ENCODE assay signal across 12 cellular contexts in the genomic region with DNA sequence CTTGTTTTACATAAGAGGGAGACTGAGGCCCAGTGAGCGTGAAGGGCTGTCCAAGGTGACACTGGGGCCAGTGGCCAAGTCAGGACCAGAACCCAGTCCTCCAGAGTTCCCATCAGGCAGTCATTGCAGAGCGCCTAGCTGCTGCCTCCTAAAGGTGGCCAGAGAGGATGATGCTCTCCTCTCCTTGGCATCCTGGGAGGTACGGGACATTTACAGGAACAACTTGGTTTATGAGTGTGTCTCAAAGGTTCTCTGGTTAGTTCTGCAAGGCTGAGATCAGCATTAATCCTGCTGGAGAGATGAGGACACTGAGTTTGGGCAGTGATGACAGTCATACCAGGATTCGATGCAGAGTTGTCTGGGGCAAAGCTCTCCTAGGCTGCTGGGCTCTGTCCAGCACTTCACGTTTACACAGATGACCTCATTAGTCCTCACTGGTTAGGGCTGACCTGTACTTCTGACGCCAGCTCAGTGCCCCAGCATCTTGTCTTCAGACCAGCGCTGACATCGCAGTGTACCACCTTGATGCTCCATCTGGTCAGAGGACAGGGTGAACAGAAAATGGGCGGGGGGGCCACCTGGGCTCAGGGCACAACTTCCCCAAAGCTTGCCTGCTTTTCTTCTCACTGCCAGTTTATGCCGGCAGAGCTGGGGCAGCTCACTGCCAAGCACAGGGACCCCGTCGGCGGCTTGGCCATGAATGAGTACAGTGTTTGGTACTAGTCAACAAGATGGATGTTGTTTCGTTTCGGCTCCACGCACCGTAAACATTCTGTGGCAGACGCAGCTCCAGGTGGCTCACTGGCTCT.
DNase-seq lines count a peak whose midpoint lies in the region; ATAC-seq and TF ChIP-seq lines count a peak whose summit lies in the region.
"Had no signal": no experiment of that assay in that cellular context is flagged by ENCODE, and none has a peak within 500 bp of the region (broad histone marks: within the 10 kb centered on the region; RNA-seq: fewer than 3 reads in every experiment).

No MANE protein-coding gene starts in this region.

- no peaks in the 10 kb centered on the region for H3K27me3 Mint-ChIP-seq in activated T-cell treated with anti-CD3 and anti-CD28 coated beads, Interleukin-2, amount 50 U/mL, for 24 hours
- H3K27me3 Mint-ChIP-seq in activated T-cell treated with anti-CD3 and anti-CD28 coated beads, Interleukin-2, amount 50 U/mL, for 72 hours (ENCODE audit: low read depth) = no peaks in the 10 kb centered on the region

- H3K9me3 Mint-ChIP-seq in activated T-cell treated with anti-CD3 and anti-CD28 coated beads, Interleukin-2, amount 50 U/mL, for 24 hours = no peaks in the 10 kb centered on the region
- no peaks in the 10 kb centered on the region for H3K9me3 Mint-ChIP-seq in activated T-cell treated with anti-CD3 and anti-CD28 coated beads, Interleukin-2, amount 50 U/mL, for 72 hours
- H3K9me3 Mint-ChIP-seq: activated CD4-positive, alpha-beta T cell treated with anti-CD3 and anti-CD28 coated beads, Interleukin-2, amount 10 ng/mL, durations not matched to agents 7 days and 5 days; memory B cell had no signal

- in situ Hi-C loops in astrocyte of the spinal cord (cut with HindIII; ENCODE audit: low sequenced_read_pairs) = no loop called here

- no peak overlapping the region for H3K4me3 Mint-ChIP-seq in activated T-cell treated with anti-CD3 and anti-CD28 coated beads, Interleukin-2, amount 50 U/mL, for 24 hours
- H3K4me3 Mint-ChIP-seq in activated T-cell treated with anti-CD3 and anti-CD28 coated beads, Interleukin-2, amount 50 U/mL, for 72 hours = no peak overlapping the region
- H3K4me3 Mint-ChIP-seq: activated CD4-positive, alpha-beta T cell treated with anti-CD3 and anti-CD28 coated beads, Interleukin-2, amount 10 ng/mL, durations not matched to agents 7 days and 5 days; memory B cell had no signal

- H3K27ac Mint-ChIP-seq in activated T-cell treated with anti-CD3 and anti-CD28 coated beads, Interleukin-2, amount 50 U/mL, for 24 hours = no peak overlapping the region
- no peak overlapping the region for H3K27ac Mint-ChIP-seq in activated T-cell treated with anti-CD3 and anti-CD28 coated beads, Interleukin-2, amount 50 U/mL, for 72 hours
- H3K27ac Mint-ChIP-seq: activated CD4-positive, alpha-beta T cell treated with anti-CD3 and anti-CD28 coated beads, Interleukin-2, amount 10 ng/mL, durations not matched to agents 7 days and 5 days; memory B cell had no signal

- ATAC-seq in activated T-cell treated with anti-CD3 and anti-CD28 coated beads, Interleukin-2, amount 50 U/mL, for 72 hours (replicated peaks in 1 of 2) = no peak
- peak; percentile 58 for ATAC-seq in left lobe of liver
- ATAC-seq: body of pancreas had no signal

- TF ChIP-seq CTCF in astrocyte of the spinal cord (IDR thresholded peaks at IDR 0.05; ENCODE audit: low read depth, low read length) = no peak

- 51% methylated on average over 18 of the region's 18 CpGs for WGBS in urinary bladder

- no peaks in the 10 kb centered on the region for H3K4me1 ChIP-seq in urinary bladder (ENCODE audit: insufficient read depth)
- H3K4me1 ChIP-seq: body of pancreas had no signal

- H3K4me3 ChIP-seq in astrocyte of the spinal cord (ENCODE audit: low read depth, low read length) (no peak overlapping the region), urinary bladder (ENCODE audit: low read depth, low read length) (no peak overlapping the region)
- H3K4me3 ChIP-seq: body of pancreas had no signal

- H3K27ac ChIP-seq in urinary bladder (ENCODE audit: low read depth) = peak overlapping the region; percentile 33
- H3K27ac ChIP-seq: body of pancreas had no signal

- H3K4me1 Mint-ChIP-seq in activated T-cell treated with anti-CD3 and anti-CD28 coated beads, Interleukin-2, amount 50 U/mL, for 24 hours (ENCODE audit: low read depth) = no peaks in the 10 kb centered on the region
- no peaks in the 10 kb centered on the region for H3K4me1 Mint-ChIP-seq in activated T-cell treated with anti-CD3 and anti-CD28 coated beads, Interleukin-2, amount 50 U/mL, for 72 hours (ENCODE audit: low read depth)
- H3K4me1 Mint-ChIP-seq: activated CD4-positive, alpha-beta T cell treated with anti-CD3 and anti-CD28 coated beads, Interleukin-2, amount 10 ng/mL, durations not matched to agents 7 days and 5 days; memory B cell had no signal

- H3K36me3 ChIP-seq in urinary bladder (ENCODE audit: insufficient read depth) = no peaks in the 10 kb centered on the region

- peak; percentile 12 for DNase-seq in activated T-cell treated with anti-CD3 and anti-CD28 coated beads, Interleukin-2, amount 50 U/mL, for 24 hours
- DNase-seq in activated T-cell treated with anti-CD3 and anti-CD28 coated beads, Interleukin-2, amount 50 U/mL, for 72 hours = no peak
- DNase-seq in astrocyte of the spinal cord (ENCODE audit: low read depth, low spot score) (peak; percentile 18), left lobe of liver (ENCODE audit: low spot score) (peak; percentile 42), ureter (ENCODE audit: low spot score) (no peak), OCI-M2 (lab: John Stamatoyannopoulos, UW; ENCODE audit: unreplicated experiment) (no peak)
- DNase-seq in activated naive CD4-positive, alpha-beta T cell treated with anti-CD3 and anti-CD28 coated beads, Interleukin-2, amount 50 U/mL, for 16 hours = no peak
- DNase-seq: activated CD4-positive, alpha-beta T cell treated with anti-CD3 and anti-CD28 coated beads, Interleukin-2, amount 10 ng/mL, durations not matched to agents 7 days and 5 days; SIG-M5 had no signal

- H3K36me3 Mint-ChIP-seq in activated T-cell treated with anti-CD3 and anti-CD28 coated beads, Interleukin-2, amount 50 U/mL, for 24 hours (ENCODE audit: low read depth) = no peaks in the 10 kb centered on the region
- no peaks in the 10 kb centered on the region for H3K36me3 Mint-ChIP-seq in activated T-cell treated with anti-CD3 and anti-CD28 coated beads, Interleukin-2, amount 50 U/mL, for 72 hours (ENCODE audit: insufficient read depth in 2 of 2)
- H3K36me3 Mint-ChIP-seq: memory B cell had no signal

Comparison
In these comparisons a context has a peak if more than half of its experiments do, and no peak if none do; other contexts are left out.
1. DNase-seq: peak in activated T-cell treated with anti-CD3 and anti-CD28 coated beads, Interleukin-2, amount 50 U/mL, for 24 hours (single experiment), astrocyte of the spinal cord (single experiment) and left lobe of liver (single experiment); none in activated T-cell treated with anti-CD3 and anti-CD28 coated beads, Interleukin-2, amount 50 U/mL, for 72 hours (0 of 2), ureter (single experiment), activated naive CD4-positive, alpha-beta T cell treated with anti-CD3 and anti-CD28 coated beads, Interleukin-2, amount 50 U/mL, for 16 hours (single experiment) and OCI-M2 (single experiment).